Comparison of ENCODE assay signal across 8 cellular contexts in genomic region chr2:138090330-138090729, GRCh38.
DNase-seq lines count a peak whose midpoint lies in the region; ATAC-seq and TF ChIP-seq lines count a peak whose summit lies in the region.

No MANE protein-coding gene starts in this region.

- TF ChIP-seq CTCF in GM12874 (IDR thresholded peaks at IDR 0.05; ENCODE audit: insufficient read depth, low read depth, low read length) (peak; percentile 55), WTC11 (IDR thresholded peaks at IDR 0.05) (peak; percentile 15; the same call in 1 of the 2 replicates), coronary artery (IDR thresholded peaks at IDR 0.05) (no peak)

- no peaks in the 10 kb centered on the region for H3K9me3 ChIP-seq in HAP-1

- peaks cover 3% of the 10 kb centered on the region for H3K4me1 Mint-ChIP-seq in WTC11

- H3K4me1 ChIP-seq in HAP-1, result peaks cover 19% of the 10 kb centered on the region

- H3K9me3 Mint-ChIP-seq in WTC11, result no peaks in the 10 kb centered on the region

- POLR2A ChIA-PET in WTC11 (lab: Charles Lee), result no interaction called here

- intact Hi-C loops in left colon (cut with DNase I, micrococcal nuclease), result no loop called here

- H3K36me3 ChIP-seq in HAP-1 (replicated peaks), result no peaks in the 10 kb centered on the region

- no peak overlapping the region for H3K4me3 Mint-ChIP-seq in WTC11

- DNase-seq in HAP-1 (ENCODE audit: low spot score in 2 of 2), result peak; percentile 23 to 54
- DNase-seq in NCI-H1048 (lab: John Stamatoyannopoulos, UW), result peak; percentile 11
- no peak for DNase-seq in WTC11 (ENCODE audit: low spot score)
- no peak for DNase-seq in left colon
- DNase-seq in activated CD4-positive, CD25-positive, alpha-beta regulatory T cell treated with anti-CD3 and anti-CD28 coated beads, Interleukin-2, amount 50 U/mL, for 72 hours, result no peak
- no peak for DNase-seq in T-helper 1 cell
- DNase-seq in coronary artery (ENCODE audit: low spot score), result no peak

- H3K27me3 Mint-ChIP-seq in WTC11 (ENCODE audit: low read depth), result peaks cover 2% of the 10 kb centered on the region; the same call in 1 of the 2 replicates

- ATAC-seq in WTC11, result peak; percentile 75; the same call in 1 of the 2 replicates
- peak; percentile 67 for ATAC-seq in left colon

- H3K27me3 ChIP-seq in HAP-1 (ENCODE audit: low read depth), result no peaks in the 10 kb centered on the region

- H3K27ac ChIP-seq in coronary artery, result no peak overlapping the region

- H3K4me3 ChIP-seq in HAP-1, result no peak overlapping the region
- no peak overlapping the region for H3K4me3 ChIP-seq in coronary artery

- CTCF ChIA-PET in WTC11 (lab: Charles Lee), result interaction anchor here (1.0 to 2.1 kb wide), 4 partner anchors 11 to 739 kb away, joined by 3 to 10 read pairs (median 4); no protein-coding TSS in a partner anchor

- H3K27ac Mint-ChIP-seq in WTC11, result no peak overlapping the region

- no peaks in the 10 kb centered on the region for H3K36me3 Mint-ChIP-seq in WTC11

- in situ Hi-C loops in HAP-1 (cut with MboI; ENCODE audit: low sequenced_read_pairs), result loop anchor here (10.0 kb wide), 1 partner anchor 146 kb away; no protein-coding TSS in a partner anchor

TF ChIP-seq in WTC11, 78 proteins besides CTCF, POLR2A, EP300 and RAD21:
- TF ChIP-seq OVOL2 (CRISPR knock-in tag; IDR thresholded peaks at IDR 0.05; ENCODE audit: borderline replicate concordance) (no peak), ZNF671 (CRISPR knock-in tag; IDR thresholded peaks at IDR 0.05) (no peak), ZNF423 (CRISPR knock-in tag; IDR thresholded peaks at IDR 0.05) (no peak)
- TF ChIP-seq, protein P1, sequence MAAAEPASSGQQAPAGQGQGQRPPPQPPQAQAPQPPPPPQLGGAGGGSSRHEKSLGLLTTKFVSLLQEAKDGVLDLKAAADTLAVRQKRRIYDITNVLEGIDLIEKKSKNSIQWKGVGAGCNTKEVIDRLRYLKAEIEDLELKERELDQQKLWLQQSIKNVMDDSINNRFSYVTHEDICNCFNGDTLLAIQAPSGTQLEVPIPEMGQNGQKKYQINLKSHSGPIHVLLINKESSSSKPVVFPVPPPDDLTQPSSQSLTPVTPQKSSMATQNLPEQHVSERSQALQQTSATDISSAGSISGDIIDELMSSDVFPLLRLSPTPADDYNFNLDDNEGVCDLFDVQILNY (CRISPR knock-in tag; IDR thresholded peaks at IDR 0.05), result no peak

Comparison
In these comparisons a context has a peak if more than half of its experiments do, and no peak if none do; other contexts are left out.
1. DNase-seq: peak in HAP-1 (2 of 2) and NCI-H1048 (single experiment); none in WTC11 (single experiment), left colon (0 of 2), activated CD4-positive, CD25-positive, alpha-beta regulatory T cell treated with anti-CD3 and anti-CD28 coated beads, Interleukin-2, amount 50 U/mL, for 72 hours (single experiment), T-helper 1 cell (0 of 5) and coronary artery (single experiment).